ENCODE assay signal across 11 cellular contexts in genomic region chr21:41045534-41046268, GRCh38.
DNase-seq lines count a peak whose midpoint lies in the region; ATAC-seq lines count a peak whose summit lies in the region.
"Had no signal": no experiment of that assay in that cellular context is flagged by ENCODE, and none has a peak within 500 bp of the region (broad histone marks: within the 10 kb centered on the region; RNA-seq: fewer than 3 reads in every experiment).

No MANE protein-coding gene starts in this region.

- no peak overlapping the region for H3K4me2 ChIP-seq in Karpas-422 (ENCODE audit: low read depth, low read length, poor library complexity, severe bottlenecking)

- no peak overlapping the region for H3K9ac ChIP-seq in Karpas-422 (ENCODE audit: low read length)

- H4K20me1 ChIP-seq in Karpas-422 (ENCODE audit: insufficient read depth, low read depth, low read length) = no peaks in the 10 kb centered on the region

- H3K27me3 ChIP-seq in Karpas-422 (ENCODE audit: low read length) = no peaks in the 10 kb centered on the region

- H2AFZ ChIP-seq in Karpas-422 (ENCODE audit: low read length) = no peak overlapping the region

- ATAC-seq in GM21360 (IDR thresholded peaks at IDR 0.05; ENCODE audit: unreplicated experiment) = no peak
- ATAC-seq in GM21423 (IDR thresholded peaks at IDR 0.05; ENCODE audit: unreplicated experiment) = no peak
- ATAC-seq in GM21576 (IDR thresholded peaks at IDR 0.05; ENCODE audit: unreplicated experiment) = no peak
- ATAC-seq: stimulated activated memory B cell treated with anti-CD40 and anti-IgM and Interleukin-4, amounts not matched to agents 10 μg/mL and 1 μg/mL and 100 μg/mL, for 72 hours had no signal

- no peaks in the 10 kb centered on the region for H3K79me2 ChIP-seq in Karpas-422 (ENCODE audit: low read length)

- no peaks in the 10 kb centered on the region for H3K9me2 ChIP-seq in Karpas-422 (replicated peaks; ENCODE audit: insufficient read depth, low read length)

- in situ Hi-C loops in ACHN (cut with HindIII; ENCODE audit: low pct_ligation_motif_present, low pct_unique_long_range_greater_than_20kb, low sequenced_read_pairs) = no loop called here

- H3K27ac ChIP-seq in Karpas-422 (ENCODE audit: low read length) = no peak overlapping the region

- no peaks in the 10 kb centered on the region for H3K4me1 ChIP-seq in Karpas-422 (ENCODE audit: low read length)

- no peak overlapping the region for H3K4me3 ChIP-seq in Karpas-422 (ENCODE audit: low read length)

- H3K9me3 ChIP-seq in Karpas-422 (ENCODE audit: low read length) = no peaks in the 10 kb centered on the region

- no peaks in the 10 kb centered on the region for H3K36me3 ChIP-seq in Karpas-422 (ENCODE audit: insufficient read depth, low read length)

- DNase-seq in ACHN (peak; percentile 7), Karpas-422 (peak; percentile 58), NCI-H774 (lab: John Stamatoyannopoulos, UW) (peak; percentile 60), head of caudate nucleus (peak in 29 of 42 donors; percentile 10 to 66 (median 38)), SIG-M5 treated with dmso at 0.1 percent for 504 hours (lab: John Stamatoyannopoulos, UW; ENCODE audit: unreplicated experiment) (no peak)
- DNase-seq: dermis blood vessel endothelial cell, T-helper 9 cell had no signal

- intact Hi-C loops in head of caudate nucleus (cut with DNase I) = no loop called here
